Comparison of ENCODE assay signal across 1 cellular context in the genomic region with DNA sequence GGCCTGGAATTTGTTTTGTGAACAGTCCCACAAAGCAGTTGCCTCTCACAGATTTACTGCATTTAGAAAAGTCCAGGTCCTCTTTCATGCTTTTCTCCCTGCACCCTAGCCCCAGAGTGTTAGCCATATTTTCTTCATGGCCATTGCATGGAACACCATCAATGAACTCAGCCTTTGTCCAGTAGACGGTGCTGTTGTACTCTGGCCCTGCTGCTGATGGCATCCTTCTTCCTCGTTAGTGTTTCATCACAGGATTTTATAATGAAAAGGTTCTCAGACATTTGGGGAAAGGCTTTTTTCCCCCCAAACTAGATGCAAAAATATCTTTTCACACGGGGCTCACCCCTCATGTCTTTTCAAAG.
TF ChIP-seq lines count a peak whose summit lies in the region.

No MANE protein-coding gene starts in this region.

TF ChIP-seq in GM23338, 12 proteins besides CTCF, POLR2A, EP300 and RAD21 (continued from another document):
- TF ChIP-seq, protein P1, sequence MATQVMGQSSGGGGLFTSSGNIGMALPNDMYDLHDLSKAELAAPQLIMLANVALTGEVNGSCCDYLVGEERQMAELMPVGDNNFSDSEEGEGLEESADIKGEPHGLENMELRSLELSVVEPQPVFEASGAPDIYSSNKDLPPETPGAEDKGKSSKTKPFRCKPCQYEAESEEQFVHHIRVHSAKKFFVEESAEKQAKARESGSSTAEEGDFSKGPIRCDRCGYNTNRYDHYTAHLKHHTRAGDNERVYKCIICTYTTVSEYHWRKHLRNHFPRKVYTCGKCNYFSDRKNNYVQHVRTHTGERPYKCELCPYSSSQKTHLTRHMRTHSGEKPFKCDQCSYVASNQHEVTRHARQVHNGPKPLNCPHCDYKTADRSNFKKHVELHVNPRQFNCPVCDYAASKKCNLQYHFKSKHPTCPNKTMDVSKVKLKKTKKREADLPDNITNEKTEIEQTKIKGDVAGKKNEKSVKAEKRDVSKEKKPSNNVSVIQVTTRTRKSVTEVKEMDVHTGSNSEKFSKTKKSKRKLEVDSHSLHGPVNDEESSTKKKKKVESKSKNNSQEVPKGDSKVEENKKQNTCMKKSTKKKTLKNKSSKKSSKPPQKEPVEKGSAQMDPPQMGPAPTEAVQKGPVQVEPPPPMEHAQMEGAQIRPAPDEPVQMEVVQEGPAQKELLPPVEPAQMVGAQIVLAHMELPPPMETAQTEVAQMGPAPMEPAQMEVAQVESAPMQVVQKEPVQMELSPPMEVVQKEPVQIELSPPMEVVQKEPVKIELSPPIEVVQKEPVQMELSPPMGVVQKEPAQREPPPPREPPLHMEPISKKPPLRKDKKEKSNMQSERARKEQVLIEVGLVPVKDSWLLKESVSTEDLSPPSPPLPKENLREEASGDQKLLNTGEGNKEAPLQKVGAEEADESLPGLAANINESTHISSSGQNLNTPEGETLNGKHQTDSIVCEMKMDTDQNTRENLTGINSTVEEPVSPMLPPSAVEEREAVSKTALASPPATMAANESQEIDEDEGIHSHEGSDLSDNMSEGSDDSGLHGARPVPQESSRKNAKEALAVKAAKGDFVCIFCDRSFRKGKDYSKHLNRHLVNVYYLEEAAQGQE (IDR thresholded peaks at IDR 0.05; ENCODE audit: unreplicated experiment): no peak
- TF ChIP-seq ETS1 (IDR thresholded peaks at IDR 0.05) (no peak; the same call in 1 of the 2 replicates), CREB1 (CRISPR knock-in tag; IDR thresholded peaks at IDR 0.05; ENCODE audit: low read depth) (no peak), EZH2phosphoT487 (IDR thresholded peaks at IDR 0.05; ENCODE audit: unreplicated experiment) (no peak), NANOG (IDR thresholded peaks at IDR 0.05; ENCODE audit: borderline replicate concordance) (no peak), STAT1 (IDR thresholded peaks at IDR 0.05; ENCODE audit: unreplicated experiment) (no peak), ZNF114 (CRISPR knock-in tag; IDR thresholded peaks at IDR 0.05) (no peak), EZH2 (IDR thresholded peaks at IDR 0.05; ENCODE audit: low read depth, unreplicated experiment) (no peak), JUNB (IDR thresholded peaks at IDR 0.05; ENCODE audit: unreplicated experiment) (no peak)
